In genomic region chr4:168183717-168184571, GRCh38 we compare ENCODE assay signal across 8 cellular contexts.
DNase-seq lines count a peak whose midpoint lies in the region; ATAC-seq and TF ChIP-seq lines count a peak whose summit lies in the region.

No MANE protein-coding gene starts in this region.

- no peak overlapping the region for H3K4me2 ChIP-seq in mesenchymal stem cell (ENCODE audit: low read length, poor library complexity, severe bottlenecking)

- H2AK5ac ChIP-seq in mesenchymal stem cell (ENCODE audit: low read length, severe bottlenecking), result no peak overlapping the region

- H3K4me1 ChIP-seq in colonic mucosa, result no peaks in the 10 kb centered on the region
- no peaks in the 10 kb centered on the region for H3K4me1 ChIP-seq in mesenchymal stem cell (ENCODE audit: control insufficient read depth, insufficient read depth, low read depth, low read length)

- H3K36me3 ChIP-seq in colonic mucosa (no peaks in the 10 kb centered on the region), mesenchymal stem cell (ENCODE audit: control insufficient read depth in 1 of 2, insufficient read depth in 2 of 2, low read depth in 1 of 2, low read length in 2 of 2) (no peaks in the 10 kb centered on the region)

- no peak overlapping the region for H4K91ac ChIP-seq in mesenchymal stem cell (ENCODE audit: low read length)

- no peak overlapping the region for H2BK120ac ChIP-seq in mesenchymal stem cell (ENCODE audit: low read depth, low read length)

- no peak overlapping the region for H3K14ac ChIP-seq in mesenchymal stem cell (ENCODE audit: low read length in 2 of 2)

- H3K9me3 ChIP-seq in colonic mucosa, result no peaks in the 10 kb centered on the region
- H3K9me3 ChIP-seq in mesenchymal stem cell (ENCODE audit: control insufficient read depth, low read length), result no peaks in the 10 kb centered on the region

- WGBS in mesenchymal stem cell, result 63% methylated on average over 3 of the region's 6 CpGs

- H3K79me1 ChIP-seq in mesenchymal stem cell (replicated peaks; ENCODE audit: low read length, poor library complexity, severe bottlenecking), result no peaks in the 10 kb centered on the region

- no peak overlapping the region for H3K23ac ChIP-seq in mesenchymal stem cell (ENCODE audit: low read length in 2 of 2)

- H2BK12ac ChIP-seq in mesenchymal stem cell (ENCODE audit: low read length in 2 of 2), result peak overlapping the region in 1 of 2 experiments; percentile 6

- H3K4me3 ChIP-seq in colonic mucosa (no peak overlapping the region), mesenchymal stem cell (ENCODE audit: insufficient read depth in 1 of 2, low read depth in 1 of 2, low read length in 2 of 2) (no peak overlapping the region)

- peak; percentile 78 for TF ChIP-seq CTCF in 22Rv1 (IDR thresholded peaks at IDR 0.05)
- peak; percentile 34; the same call in 2 of the 3 replicates for TF ChIP-seq CTCF in GM12872 (IDR thresholded peaks at IDR 0.05; ENCODE audit: insufficient read depth, low read depth, low read length)
- peak; percentile 56 for TF ChIP-seq CTCF in colonic mucosa (IDR thresholded peaks at IDR 0.05)

- H3K9ac ChIP-seq in colonic mucosa (ENCODE audit: low read depth in 2 of 2, low read length in 2 of 2), result no peak overlapping the region
- H3K9ac ChIP-seq in mesenchymal stem cell (ENCODE audit: low read length), result no peak overlapping the region

- H2BK15ac ChIP-seq in mesenchymal stem cell (ENCODE audit: low read depth, poor library complexity, severe bottlenecking), result no peak overlapping the region

- peak; percentile 5 for DNase-seq in NCI-H345 (lab: John Stamatoyannopoulos, UW)
- DNase-seq in colonic mucosa, result no peak
- DNase-seq in mesenchymal stem cell, result peak; percentile 43
- no peak for DNase-seq in mucosa of gallbladder (ENCODE audit: low spot score)

- H3K27ac ChIP-seq in 22Rv1 (no peak overlapping the region), colonic mucosa (no peak overlapping the region), mesenchymal stem cell (ENCODE audit: low read length, poor library complexity, severe bottlenecking) (no peak overlapping the region)

- intact Hi-C loops in colonic mucosa (cut with DNase I), result no loop called here

- no peak overlapping the region for H3K18ac ChIP-seq in mesenchymal stem cell (ENCODE audit: low read depth in 1 of 2, low read length in 2 of 2)

- no peak for ATAC-seq in HG03439 (IDR thresholded peaks at IDR 0.05; ENCODE audit: unreplicated experiment)
- no peak for ATAC-seq in GM21737 (IDR thresholded peaks at IDR 0.05; ENCODE audit: unreplicated experiment)

- no peak overlapping the region for H4K8ac ChIP-seq in mesenchymal stem cell (ENCODE audit: low read length)

- H3K27me3 ChIP-seq in colonic mucosa (no peaks in the 10 kb centered on the region), mesenchymal stem cell (ENCODE audit: control insufficient read depth in 1 of 2, insufficient read depth in 1 of 2, low read length in 2 of 2) (no peaks in the 10 kb centered on the region)

- no peak overlapping the region for H2BK5ac ChIP-seq in mesenchymal stem cell (ENCODE audit: low read depth, low read length, poor library complexity, severe bottlenecking)

- H2AFZ ChIP-seq in mesenchymal stem cell (ENCODE audit: low read depth, low read length), result no peak overlapping the region

- no peak overlapping the region for H3K4ac ChIP-seq in mesenchymal stem cell (ENCODE audit: low read depth in 1 of 2, low read length in 2 of 2)

Comparison
In these comparisons a context has a peak if more than half of its experiments do, and no peak if none do; other contexts are left out.
1. DNase-seq: peak in NCI-H345 (single experiment) and mesenchymal stem cell (single experiment); none in colonic mucosa (single experiment) and mucosa of gallbladder (single experiment).
2. Peak in every context shown above with its lines, with median percentiles within 50 percentile points of each other: CTCF ChIP-seq.